ENCODE assay signal across 22 cellular contexts in genomic region chr15:26023231-26023630, GRCh38.
"Had no signal": no experiment of that assay in that cellular context is flagged by ENCODE, and none has a peak within 500 bp of the region (broad histone marks: within the 10 kb centered on the region; RNA-seq: fewer than 3 reads in every experiment).

No MANE protein-coding gene starts in this region.

- DNase-seq: activated B cell treated with CpG ODN at 0.5 μM for 24 hours; activated CD8-positive, alpha-beta memory T cell treated with anti-CD3 and anti-CD28 coated beads, Interleukin-2, amount 50 U/mL, for 48 hours; activated gamma-delta T cell treated with Interleukin-2 at 50 U/mL for 16 hours; activated T-cell treated with anti-CD3 and anti-CD28 coated beads, Interleukin-2, amount 50 U/mL, for 24 hours; dermis blood vessel endothelial cell; effector CD4-positive, alpha-beta T cell; esophagus squamous epithelium; foreskin melanocyte; left cardiac atrium; mammary epithelial cell; naive B cell; nephron progenitor cell; ovary; stimulated activated CD4-positive, alpha-beta T cell treated with anti-CD3 and anti-CD28 coated beads, Interleukin-4, amount 100 ng/mL, for 24 hours; T-helper 2 cell; upper lobe of left lung had no signal

- H3K36me3 Mint-ChIP-seq: activated naive CD4-positive, alpha-beta T cell treated with anti-CD3 and anti-CD28 coated beads, Interleukin-2, amount 50 U/mL, for 72 hours; mesothelial cell of epicardium; naive B cell; stimulated activated effector memory CD8-positive, alpha-beta T cell treated with anti-CD3 and anti-CD28 coated beads, Interleukin-12 subunit alpha, Interleukin-12 subunit beta, amount 100 ng/mL, for 72 hours had no signal

- H3K9me3 Mint-ChIP-seq: activated naive CD4-positive, alpha-beta T cell treated with anti-CD3 and anti-CD28 coated beads, Interleukin-2, amount 50 U/mL, for 72 hours; activated T-cell treated with anti-CD3 and anti-CD28 coated beads, Interleukin-2, amount 50 U/mL, for 24 hours; mesothelial cell of epicardium; naive B cell; nephron progenitor cell; stimulated activated effector memory CD8-positive, alpha-beta T cell treated with anti-CD3 and anti-CD28 coated beads, Interleukin-12 subunit alpha, Interleukin-12 subunit beta, amount 100 ng/mL, for 72 hours; stimulated activated naive CD8-positive, alpha-beta T cell treated with anti-CD3 and anti-CD28 coated beads, Interleukin-15, Interleukin-2, amounts not matched to agents 100 ng/mL and 50 ng/mL, for 24 hours had no signal

- H3K27me3 Mint-ChIP-seq: activated B cell treated with CpG ODN at 0.5 μM for 24 hours, progenitor cell of endocrine pancreas had no signal

- H3K4me3 Mint-ChIP-seq: activated B cell treated with CpG ODN at 0.5 μM for 24 hours; activated T-cell treated with anti-CD3 and anti-CD28 coated beads, Interleukin-2, amount 50 U/mL, for 24 hours; mesothelial cell of epicardium; naive B cell; nephron progenitor cell; stimulated activated effector memory CD8-positive, alpha-beta T cell treated with anti-CD3 and anti-CD28 coated beads, Interleukin-12 subunit alpha, Interleukin-12 subunit beta, amount 100 ng/mL, for 72 hours; stimulated activated naive CD8-positive, alpha-beta T cell treated with anti-CD3 and anti-CD28 coated beads, Interleukin-15, Interleukin-2, amounts not matched to agents 100 ng/mL and 50 ng/mL, for 24 hours had no signal

- H3K27ac Mint-ChIP-seq: activated B cell treated with CpG ODN at 0.5 μM for 24 hours; activated naive CD4-positive, alpha-beta T cell treated with anti-CD3 and anti-CD28 coated beads, Interleukin-2, amount 50 U/mL, for 72 hours; activated T-cell treated with anti-CD3 and anti-CD28 coated beads, Interleukin-2, amount 50 U/mL, for 24 hours; mesothelial cell of epicardium; nephron progenitor cell; progenitor cell of endocrine pancreas; stimulated activated effector memory CD8-positive, alpha-beta T cell treated with anti-CD3 and anti-CD28 coated beads, Interleukin-12 subunit alpha, Interleukin-12 subunit beta, amount 100 ng/mL, for 72 hours; stimulated activated naive CD8-positive, alpha-beta T cell treated with anti-CD3 and anti-CD28 coated beads, Interleukin-15, Interleukin-2, amounts not matched to agents 100 ng/mL and 50 ng/mL, for 24 hours had no signal

- H3K4me1 Mint-ChIP-seq: nephron progenitor cell; stimulated activated effector memory CD8-positive, alpha-beta T cell treated with anti-CD3 and anti-CD28 coated beads, Interleukin-12 subunit alpha, Interleukin-12 subunit beta, amount 100 ng/mL, for 72 hours had no signal

- ATAC-seq: activated naive CD4-positive, alpha-beta T cell treated with anti-CD3 and anti-CD28 coated beads, Interleukin-2, amount 50 U/mL, for 72 hours; left cardiac atrium; sciatic nerve; stimulated activated effector memory CD8-positive, alpha-beta T cell treated with anti-CD3 and anti-CD28 coated beads, Interleukin-12 subunit alpha, Interleukin-12 subunit beta, amount 100 ng/mL, for 72 hours had no signal
